Comparison of ENCODE assay signal across 8 cellular contexts in genomic region chr1:230066466-230067404, GRCh38.
DNase-seq lines count a peak whose midpoint lies in the region; ATAC-seq and FAIRE-seq lines count a peak whose summit lies in the region.

TSS of gene GALNT2 (plus strand) at chr1:230067238. CDS start at chr1:230067281, 43 bp downstream.

- no peaks in the 10 kb centered on the region for H3K9me3 Mint-ChIP-seq in effector memory CD8-positive, alpha-beta T cell
- no peaks in the 10 kb centered on the region for H3K9me3 Mint-ChIP-seq in memory B cell

- peak; percentile 93 for FAIRE-seq in HTR-8/SVneo (lab: Jason Lieb, UNC)

- H3K4me3 Mint-ChIP-seq in effector memory CD8-positive, alpha-beta T cell = peak within 1 kb of the TSS; percentile 89
- H3K4me3 Mint-ChIP-seq in memory B cell = peak within 1 kb of the TSS; percentile 93

- peaks cover 9% of the 10 kb centered on the region for H3K36me3 Mint-ChIP-seq in effector memory CD8-positive, alpha-beta T cell (ENCODE audit: insufficient read depth)
- no peaks in the 10 kb centered on the region for H3K36me3 Mint-ChIP-seq in memory B cell

- H3K27ac Mint-ChIP-seq in effector memory CD8-positive, alpha-beta T cell = peak within 1 kb of the TSS; percentile 86 to 87
- peak within 1 kb of the TSS; percentile 92 for H3K27ac Mint-ChIP-seq in memory B cell

- peaks cover 20 to 30% of the 10 kb centered on the region in 2 donors for H3K4me1 Mint-ChIP-seq in effector memory CD8-positive, alpha-beta T cell (ENCODE audit: low read depth in 2 of 2)
- peaks cover 26% of the 10 kb centered on the region for H3K4me1 Mint-ChIP-seq in memory B cell

- DNase-seq in COR-L47 (lab: John Stamatoyannopoulos, UW) = peak; percentile 82
- DNase-seq in HTR-8/SVneo (ENCODE audit: insufficient read length, low spot score) = peak; percentile 91
- DNase-seq in NOMO-1 treated with dmso at 0.1 percent for 144 hours (lab: John Stamatoyannopoulos, UW; ENCODE audit: unreplicated experiment) = peak; percentile 90
- peak; percentile 79 to 80 for DNase-seq in activated CD8-positive, alpha-beta memory T cell treated with anti-CD3 and anti-CD28 coated beads for 4 hours (ENCODE audit: low read depth in 2 of 2)
- DNase-seq in effector memory CD8-positive, alpha-beta T cell = peak; percentile 87 to 90 (median 89)
- DNase-seq in memory B cell (ENCODE audit: low spot score in 2 of 2) = peak; percentile 83 to 84
- DNase-seq in stimulated activated CD8-positive, alpha-beta memory T cell treated with anti-CD3 and anti-CD28 coated beads, Interleukin-12 subunit alpha, Interleukin-12 subunit beta, amount 100 ng/mL, for 1 hour (ENCODE audit: low read depth) = peak; percentile 73

- peaks cover 0 to 7% of the 10 kb centered on the region in 2 donors for H3K27me3 Mint-ChIP-seq in effector memory CD8-positive, alpha-beta T cell
- H3K27me3 Mint-ChIP-seq in memory B cell = no peaks in the 10 kb centered on the region

- ATAC-seq in GM21367 (IDR thresholded peaks at IDR 0.05; ENCODE audit: unreplicated experiment) (peak; percentile 72), memory B cell (ENCODE audit: low read depth) (peak; percentile 87)
- ATAC-seq in effector memory CD8-positive, alpha-beta T cell (replicated peaks) = peak; percentile 86

Comparison
In these comparisons a context has a peak if more than half of its experiments do, and no peak if none do; other contexts are left out.
1. Peak in every context shown above with its lines: DNase-seq and ATAC-seq.